In the genomic region with DNA sequence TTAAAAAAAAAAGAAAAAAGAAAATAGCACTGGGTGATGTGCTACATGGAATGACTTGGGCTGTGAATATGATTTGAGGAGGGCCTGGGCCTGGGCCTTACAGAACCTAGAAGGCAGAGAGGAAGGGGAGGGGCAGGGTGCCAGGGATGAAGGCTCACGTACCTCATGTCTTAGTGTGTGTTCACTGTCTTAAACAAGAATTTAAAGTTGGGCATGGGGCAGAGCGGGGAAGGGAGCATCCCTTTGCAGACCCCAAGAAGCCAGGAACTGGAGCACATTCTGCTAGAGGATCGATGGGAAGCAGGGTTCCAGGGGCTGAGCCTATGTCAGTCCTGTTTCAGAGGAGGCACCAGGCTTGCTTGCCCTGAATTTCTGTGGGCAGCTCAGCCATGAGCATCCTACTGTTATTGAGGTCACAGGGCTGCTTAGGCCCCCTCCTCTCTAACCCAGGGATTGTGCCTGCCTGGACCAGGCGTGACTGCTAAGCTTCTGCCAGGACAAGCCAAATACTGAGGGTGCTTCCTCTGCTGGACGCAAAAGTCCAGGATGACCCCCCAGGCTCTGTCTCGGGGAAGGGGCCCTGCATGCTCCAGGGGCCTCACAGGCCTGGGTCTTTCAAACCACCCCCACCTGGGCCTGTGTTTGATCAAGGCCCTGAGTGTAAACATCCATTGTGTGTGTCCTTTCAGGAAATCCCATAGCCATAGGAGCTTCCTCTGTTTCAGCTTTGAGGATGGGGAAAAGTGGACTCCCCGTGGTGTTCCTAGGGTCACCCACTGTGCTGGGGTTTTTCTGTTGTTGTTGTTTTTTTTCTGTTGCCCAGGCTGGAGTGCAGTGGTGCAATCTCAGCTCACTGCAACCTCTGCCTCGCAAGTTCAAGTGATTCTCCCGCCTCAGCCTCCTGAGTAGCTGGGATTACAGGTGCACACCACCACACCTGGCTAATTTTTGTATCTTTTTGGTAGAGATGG, we compare ENCODE assay signal across 1 cellular context.
TF ChIP-seq lines count a peak whose summit lies in the region.

No MANE protein-coding gene starts in this region.

TF ChIP-seq in HepG2, 621 proteins besides CTCF, POLR2A, EP300 and RAD21 (continued from another document and continues in another):
- TF ChIP-seq, protein P1, sequence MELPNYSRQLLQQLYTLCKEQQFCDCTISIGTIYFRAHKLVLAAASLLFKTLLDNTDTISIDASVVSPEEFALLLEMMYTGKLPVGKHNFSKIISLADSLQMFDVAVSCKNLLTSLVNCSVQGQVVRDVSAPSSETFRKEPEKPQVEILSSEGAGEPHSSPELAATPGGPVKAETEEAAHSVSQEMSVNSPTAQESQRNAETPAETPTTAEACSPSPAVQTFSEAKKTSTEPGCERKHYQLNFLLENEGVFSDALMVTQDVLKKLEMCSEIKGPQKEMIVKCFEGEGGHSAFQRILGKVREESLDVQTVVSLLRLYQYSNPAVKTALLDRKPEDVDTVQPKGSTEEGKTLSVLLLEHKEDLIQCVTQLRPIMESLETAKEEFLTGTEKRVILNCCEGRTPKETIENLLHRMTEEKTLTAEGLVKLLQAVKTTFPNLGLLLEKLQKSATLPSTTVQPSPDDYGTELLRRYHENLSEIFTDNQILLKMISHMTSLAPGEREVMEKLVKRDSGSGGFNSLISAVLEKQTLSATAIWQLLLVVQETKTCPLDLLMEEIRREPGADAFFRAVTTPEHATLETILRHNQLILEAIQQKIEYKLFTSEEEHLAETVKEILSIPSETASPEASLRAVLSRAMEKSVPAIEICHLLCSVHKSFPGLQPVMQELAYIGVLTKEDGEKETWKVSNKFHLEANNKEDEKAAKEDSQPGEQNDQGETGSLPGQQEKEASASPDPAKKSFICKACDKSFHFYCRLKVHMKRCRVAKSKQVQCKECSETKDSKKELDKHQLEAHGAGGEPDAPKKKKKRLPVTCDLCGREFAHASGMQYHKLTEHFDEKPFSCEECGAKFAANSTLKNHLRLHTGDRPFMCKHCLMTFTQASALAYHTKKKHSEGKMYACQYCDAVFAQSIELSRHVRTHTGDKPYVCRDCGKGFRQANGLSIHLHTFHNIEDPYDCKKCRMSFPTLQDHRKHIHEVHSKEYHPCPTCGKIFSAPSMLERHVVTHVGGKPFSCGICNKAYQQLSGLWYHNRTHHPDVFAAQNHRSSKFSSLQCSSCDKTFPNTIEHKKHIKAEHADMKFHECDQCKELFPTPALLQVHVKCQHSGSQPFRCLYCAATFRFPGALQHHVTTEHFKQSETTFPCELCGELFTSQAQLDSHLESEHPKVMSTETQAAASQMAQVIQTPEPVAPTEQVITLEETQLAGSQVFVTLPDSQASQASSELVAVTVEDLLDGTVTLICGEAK (IDR thresholded peaks at IDR 0.05): no peak
- TF ChIP-seq, protein P1 (CRISPR knock-in tag; IDR thresholded peaks at IDR 0.05): no peak
- TF ChIP-seq ZNF296 (CRISPR knock-in tag; conservative IDR thresholded peaks at IDR 0.05): no peak
- TF ChIP-seq HIVEP1 (CRISPR knock-in tag; IDR thresholded peaks at IDR 0.05): peak; percentile 91
- peak; percentile 86 for TF ChIP-seq GATAD2A (CRISPR knock-in tag; IDR thresholded peaks at IDR 0.05)
- no peak for TF ChIP-seq GTF3A (CRISPR knock-in tag; conservative IDR thresholded peaks at IDR 0.05)
- no peak for TF ChIP-seq ZNF253 (CRISPR knock-in tag; IDR thresholded peaks at IDR 0.05; ENCODE audit: borderline replicate concordance)
- TF ChIP-seq ZNF121 (CRISPR knock-in tag; IDR thresholded peaks at IDR 0.05): no peak
- peak; percentile 98 for TF ChIP-seq BCL6 (CRISPR knock-in tag; IDR thresholded peaks at IDR 0.05)
- no peak for TF ChIP-seq ZNF781 (CRISPR knock-in tag; IDR thresholded peaks at IDR 0.05; ENCODE audit: borderline replicate concordance, not compliant biosample characterization)
- peak; percentile 47; the same call in 1 of the 2 replicates for TF ChIP-seq MIXL1 (CRISPR knock-in tag; IDR thresholded peaks at IDR 0.05)
- TF ChIP-seq, protein P2, sequence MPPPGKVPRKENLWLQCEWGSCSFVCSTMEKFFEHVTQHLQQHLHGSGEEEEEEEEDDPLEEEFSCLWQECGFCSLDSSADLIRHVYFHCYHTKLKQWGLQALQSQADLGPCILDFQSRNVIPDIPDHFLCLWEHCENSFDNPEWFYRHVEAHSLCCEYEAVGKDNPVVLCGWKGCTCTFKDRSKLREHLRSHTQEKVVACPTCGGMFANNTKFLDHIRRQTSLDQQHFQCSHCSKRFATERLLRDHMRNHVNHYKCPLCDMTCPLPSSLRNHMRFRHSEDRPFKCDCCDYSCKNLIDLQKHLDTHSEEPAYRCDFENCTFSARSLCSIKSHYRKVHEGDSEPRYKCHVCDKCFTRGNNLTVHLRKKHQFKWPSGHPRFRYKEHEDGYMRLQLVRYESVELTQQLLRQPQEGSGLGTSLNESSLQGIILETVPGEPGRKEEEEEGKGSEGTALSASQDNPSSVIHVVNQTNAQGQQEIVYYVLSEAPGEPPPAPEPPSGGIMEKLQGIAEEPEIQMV (CRISPR knock-in tag; IDR thresholded peaks at IDR 0.05; ENCODE audit: low read depth): no peak
- TF ChIP-seq RAD51 (IDR thresholded peaks at IDR 0.05; ENCODE audit: borderline replicate concordance): no peak
- TF ChIP-seq MED8 (CRISPR knock-in tag; IDR thresholded peaks at IDR 0.05; ENCODE audit: insufficient replicate concordance): no peak
- TF ChIP-seq KMT2B (CRISPR knock-in tag; IDR thresholded peaks at IDR 0.05): no peak
- peak; percentile 47; the same call in 1 of the 2 replicates for TF ChIP-seq KDM2A (CRISPR knock-in tag; IDR thresholded peaks at IDR 0.05; ENCODE audit: borderline replicate concordance, low read depth)
- peak; percentile 32; the same call in 1 of the 2 replicates for TF ChIP-seq HOXD1 (CRISPR knock-in tag; IDR thresholded peaks at IDR 0.05)
- TF ChIP-seq, protein P3, sequence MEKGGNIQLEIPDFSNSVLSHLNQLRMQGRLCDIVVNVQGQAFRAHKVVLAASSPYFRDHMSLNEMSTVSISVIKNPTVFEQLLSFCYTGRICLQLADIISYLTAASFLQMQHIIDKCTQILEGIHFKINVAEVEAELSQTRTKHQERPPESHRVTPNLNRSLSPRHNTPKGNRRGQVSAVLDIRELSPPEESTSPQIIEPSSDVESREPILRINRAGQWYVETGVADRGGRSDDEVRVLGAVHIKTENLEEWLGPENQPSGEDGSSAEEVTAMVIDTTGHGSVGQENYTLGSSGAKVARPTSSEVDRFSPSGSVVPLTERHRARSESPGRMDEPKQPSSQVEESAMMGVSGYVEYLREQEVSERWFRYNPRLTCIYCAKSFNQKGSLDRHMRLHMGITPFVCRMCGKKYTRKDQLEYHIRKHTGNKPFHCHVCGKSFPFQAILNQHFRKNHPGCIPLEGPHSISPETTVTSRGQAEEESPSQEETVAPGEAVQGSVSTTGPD (CRISPR knock-in tag; IDR thresholded peaks at IDR 0.05): no peak
- no peak for TF ChIP-seq ZNF552 (CRISPR knock-in tag; IDR thresholded peaks at IDR 0.05; ENCODE audit: borderline replicate concordance)
- TF ChIP-seq, protein P4, sequence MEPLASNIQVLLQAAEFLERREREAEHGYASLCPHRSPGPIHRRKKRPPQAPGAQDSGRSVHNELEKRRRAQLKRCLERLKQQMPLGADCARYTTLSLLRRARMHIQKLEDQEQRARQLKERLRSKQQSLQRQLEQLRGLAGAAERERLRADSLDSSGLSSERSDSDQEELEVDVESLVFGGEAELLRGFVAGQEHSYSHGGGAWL (CRISPR knock-in tag; IDR thresholded peaks at IDR 0.05): no peak
- TF ChIP-seq, protein P5, sequence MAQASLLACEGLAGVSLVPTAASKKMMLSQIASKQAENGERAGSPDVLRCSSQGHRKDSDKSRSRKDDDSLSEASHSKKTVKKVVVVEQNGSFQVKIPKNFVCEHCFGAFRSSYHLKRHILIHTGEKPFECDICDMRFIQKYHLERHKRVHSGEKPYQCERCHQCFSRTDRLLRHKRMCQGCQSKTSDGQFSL (CRISPR knock-in tag; IDR thresholded peaks at IDR 0.05): no peak
- TF ChIP-seq ZNF282 (IDR thresholded peaks at IDR 0.05; ENCODE audit: partially characterized antibody): no peak
- TF ChIP-seq ZZZ3 (CRISPR knock-in tag; IDR thresholded peaks at IDR 0.05; ENCODE audit: borderline replicate concordance): no peak
- no peak for TF ChIP-seq ZNF839 (CRISPR knock-in tag; IDR thresholded peaks at IDR 0.05; ENCODE audit: borderline replicate concordance)
- TF ChIP-seq MEF2D (CRISPR knock-in tag; IDR thresholded peaks at IDR 0.05): no peak
- TF ChIP-seq MIER3 (CRISPR knock-in tag; IDR thresholded peaks at IDR 0.05; ENCODE audit: borderline replicate concordance): 0 out of 2 replicates have a peak, but pooled peaks have one; percentile 36
- TF ChIP-seq ISL2 (CRISPR knock-in tag; IDR thresholded peaks at IDR 0.05): peak; percentile 49
- TF ChIP-seq NFYC (CRISPR knock-in tag; IDR thresholded peaks at IDR 0.05): no peak
- no peak for TF ChIP-seq NCOA1 (CRISPR knock-in tag; IDR thresholded peaks at IDR 0.05)
- no peak for TF ChIP-seq CAMTA2 (CRISPR knock-in tag; IDR thresholded peaks at IDR 0.05; ENCODE audit: borderline replicate concordance)
- TF ChIP-seq FOXO1 (CRISPR knock-in tag; IDR thresholded peaks at IDR 0.05): peak; percentile 70
- no peak for TF ChIP-seq ZSCAN30 (CRISPR knock-in tag; IDR thresholded peaks at IDR 0.05)
- TF ChIP-seq, protein P6, sequence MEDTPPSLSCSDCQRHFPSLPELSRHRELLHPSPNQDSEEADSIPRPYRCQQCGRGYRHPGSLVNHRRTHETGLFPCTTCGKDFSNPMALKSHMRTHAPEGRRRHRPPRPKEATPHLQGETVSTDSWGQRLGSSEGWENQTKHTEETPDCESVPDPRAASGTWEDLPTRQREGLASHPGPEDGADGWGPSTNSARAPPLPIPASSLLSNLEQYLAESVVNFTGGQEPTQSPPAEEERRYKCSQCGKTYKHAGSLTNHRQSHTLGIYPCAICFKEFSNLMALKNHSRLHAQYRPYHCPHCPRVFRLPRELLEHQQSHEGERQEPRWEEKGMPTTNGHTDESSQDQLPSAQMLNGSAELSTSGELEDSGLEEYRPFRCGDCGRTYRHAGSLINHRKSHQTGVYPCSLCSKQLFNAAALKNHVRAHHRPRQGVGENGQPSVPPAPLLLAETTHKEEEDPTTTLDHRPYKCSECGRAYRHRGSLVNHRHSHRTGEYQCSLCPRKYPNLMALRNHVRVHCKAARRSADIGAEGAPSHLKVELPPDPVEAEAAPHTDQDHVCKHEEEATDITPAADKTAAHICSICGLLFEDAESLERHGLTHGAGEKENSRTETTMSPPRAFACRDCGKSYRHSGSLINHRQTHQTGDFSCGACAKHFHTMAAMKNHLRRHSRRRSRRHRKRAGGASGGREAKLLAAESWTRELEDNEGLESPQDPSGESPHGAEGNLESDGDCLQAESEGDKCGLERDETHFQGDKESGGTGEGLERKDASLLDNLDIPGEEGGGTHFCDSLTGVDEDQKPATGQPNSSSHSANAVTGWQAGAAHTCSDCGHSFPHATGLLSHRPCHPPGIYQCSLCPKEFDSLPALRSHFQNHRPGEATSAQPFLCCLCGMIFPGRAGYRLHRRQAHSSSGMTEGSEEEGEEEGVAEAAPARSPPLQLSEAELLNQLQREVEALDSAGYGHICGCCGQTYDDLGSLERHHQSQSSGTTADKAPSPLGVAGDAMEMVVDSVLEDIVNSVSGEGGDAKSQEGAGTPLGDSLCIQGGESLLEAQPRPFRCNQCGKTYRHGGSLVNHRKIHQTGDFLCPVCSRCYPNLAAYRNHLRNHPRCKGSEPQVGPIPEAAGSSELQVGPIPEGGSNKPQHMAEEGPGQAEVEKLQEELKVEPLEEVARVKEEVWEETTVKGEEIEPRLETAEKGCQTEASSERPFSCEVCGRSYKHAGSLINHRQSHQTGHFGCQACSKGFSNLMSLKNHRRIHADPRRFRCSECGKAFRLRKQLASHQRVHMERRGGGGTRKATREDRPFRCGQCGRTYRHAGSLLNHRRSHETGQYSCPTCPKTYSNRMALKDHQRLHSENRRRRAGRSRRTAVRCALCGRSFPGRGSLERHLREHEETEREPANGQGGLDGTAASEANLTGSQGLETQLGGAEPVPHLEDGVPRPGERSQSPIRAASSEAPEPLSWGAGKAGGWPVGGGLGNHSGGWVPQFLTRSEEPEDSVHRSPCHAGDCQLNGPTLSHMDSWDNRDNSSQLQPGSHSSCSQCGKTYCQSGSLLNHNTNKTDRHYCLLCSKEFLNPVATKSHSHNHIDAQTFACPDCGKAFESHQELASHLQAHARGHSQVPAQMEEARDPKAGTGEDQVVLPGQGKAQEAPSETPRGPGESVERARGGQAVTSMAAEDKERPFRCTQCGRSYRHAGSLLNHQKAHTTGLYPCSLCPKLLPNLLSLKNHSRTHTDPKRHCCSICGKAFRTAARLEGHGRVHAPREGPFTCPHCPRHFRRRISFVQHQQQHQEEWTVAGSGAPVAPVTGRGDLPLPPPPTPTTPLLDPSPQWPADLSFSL (CRISPR knock-in tag; IDR thresholded peaks at IDR 0.05): no peak
